3 cellular contexts compared by ENCODE assay signal in genomic region chr16:67302882-67303434, GRCh38.
TF ChIP-seq lines count a peak whose summit lies in the region.

No MANE protein-coding gene starts in this region.

TF ChIP-seq in SK-N-SH, 30 proteins besides CTCF, POLR2A, EP300 and RAD21:
- no peak for TF ChIP-seq GATA2 (CRISPR knock-in tag; IDR thresholded peaks at IDR 0.05)
- TF ChIP-seq CHD2 (IDR thresholded peaks at IDR 0.05; ENCODE audit: low read length, partially characterized antibody): no peak
- no peak for TF ChIP-seq POLR2AphosphoS5 (IDR thresholded peaks at IDR 0.05; ENCODE audit: low read depth, low read length)
- no peak for TF ChIP-seq MEF2A (IDR thresholded peaks at IDR 0.05; ENCODE audit: borderline replicate concordance, low read depth)
- no peak for TF ChIP-seq PBX3 (IDR thresholded peaks at IDR 0.05)
- TF ChIP-seq NRF1 (IDR thresholded peaks at IDR 0.05; ENCODE audit: low read depth, low read length): no peak
- TF ChIP-seq ZBTB33 (IDR thresholded peaks at IDR 0.05; ENCODE audit: borderline replicate concordance, low read depth): no peak
- TF ChIP-seq YY1 (IDR thresholded peaks at IDR 0.05; ENCODE audit: low read depth): no peak
- no peak for TF ChIP-seq MXI1 (IDR thresholded peaks at IDR 0.05; ENCODE audit: low read depth, low read length)
- TF ChIP-seq TAF1 (IDR thresholded peaks at IDR 0.05; ENCODE audit: borderline replicate concordance, low read depth, low read length): no peak
- no peak for TF ChIP-seq SMC3 (IDR thresholded peaks at IDR 0.05; ENCODE audit: low read depth, low read length)
- TF ChIP-seq, protein P1, sequence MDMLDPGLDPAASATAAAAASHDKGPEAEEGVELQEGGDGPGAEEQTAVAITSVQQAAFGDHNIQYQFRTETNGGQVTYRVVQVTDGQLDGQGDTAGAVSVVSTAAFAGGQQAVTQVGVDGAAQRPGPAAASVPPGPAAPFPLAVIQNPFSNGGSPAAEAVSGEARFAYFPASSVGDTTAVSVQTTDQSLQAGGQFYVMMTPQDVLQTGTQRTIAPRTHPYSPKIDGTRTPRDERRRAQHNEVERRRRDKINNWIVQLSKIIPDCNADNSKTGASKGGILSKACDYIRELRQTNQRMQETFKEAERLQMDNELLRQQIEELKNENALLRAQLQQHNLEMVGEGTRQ (IDR thresholded peaks at IDR 0.05; ENCODE audit: borderline replicate concordance, low read depth, low read length): no peak
- no peak for TF ChIP-seq TEAD4 (IDR thresholded peaks at IDR 0.05; ENCODE audit: borderline replicate concordance, insufficient read depth)
- no peak for TF ChIP-seq RFX5 (IDR thresholded peaks at IDR 0.05; ENCODE audit: low read length)

TF ChIP-seq in SK-N-SH treated with all-trans-retinoic acid at 6 μM for 48 hours, 23 proteins besides CTCF, POLR2A, EP300 and RAD21:
- TF ChIP-seq, protein P2, sequence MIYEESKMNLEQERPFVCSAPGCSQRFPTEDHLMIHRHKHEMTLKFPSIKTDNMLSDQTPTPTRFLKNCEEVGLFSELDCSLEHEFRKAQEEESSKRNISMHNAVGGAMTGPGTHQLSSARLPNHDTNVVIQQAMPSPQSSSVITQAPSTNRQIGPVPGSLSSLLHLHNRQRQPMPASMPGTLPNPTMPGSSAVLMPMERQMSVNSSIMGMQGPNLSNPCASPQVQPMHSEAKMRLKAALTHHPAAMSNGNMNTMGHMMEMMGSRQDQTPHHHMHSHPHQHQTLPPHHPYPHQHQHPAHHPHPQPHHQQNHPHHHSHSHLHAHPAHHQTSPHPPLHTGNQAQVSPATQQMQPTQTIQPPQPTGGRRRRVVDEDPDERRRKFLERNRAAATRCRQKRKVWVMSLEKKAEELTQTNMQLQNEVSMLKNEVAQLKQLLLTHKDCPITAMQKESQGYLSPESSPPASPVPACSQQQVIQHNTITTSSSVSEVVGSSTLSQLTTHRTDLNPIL (CRISPR knock-in tag; IDR thresholded peaks at IDR 0.05; ENCODE audit: low read depth): no peak
- TF ChIP-seq ZC3H10 (CRISPR knock-in tag; IDR thresholded peaks at IDR 0.05): no peak
- no peak for TF ChIP-seq CSDC2 (CRISPR knock-in tag; IDR thresholded peaks at IDR 0.05)
- TF ChIP-seq ZNF70 (CRISPR knock-in tag; IDR thresholded peaks at IDR 0.05): no peak
- TF ChIP-seq ZFP30 (CRISPR knock-in tag; IDR thresholded peaks at IDR 0.05): no peak
- no peak for TF ChIP-seq ZFP3 (CRISPR knock-in tag; IDR thresholded peaks at IDR 0.05)
- no peak for TF ChIP-seq PPARA (CRISPR knock-in tag; IDR thresholded peaks at IDR 0.05; ENCODE audit: borderline replicate concordance)
- no peak for TF ChIP-seq ZNF8 (CRISPR knock-in tag; IDR thresholded peaks at IDR 0.05)
- TF ChIP-seq SNAI2 (CRISPR knock-in tag; IDR thresholded peaks at IDR 0.05): no peak
- no peak for TF ChIP-seq ESRRG (CRISPR knock-in tag; IDR thresholded peaks at IDR 0.05)
- TF ChIP-seq, protein P3, sequence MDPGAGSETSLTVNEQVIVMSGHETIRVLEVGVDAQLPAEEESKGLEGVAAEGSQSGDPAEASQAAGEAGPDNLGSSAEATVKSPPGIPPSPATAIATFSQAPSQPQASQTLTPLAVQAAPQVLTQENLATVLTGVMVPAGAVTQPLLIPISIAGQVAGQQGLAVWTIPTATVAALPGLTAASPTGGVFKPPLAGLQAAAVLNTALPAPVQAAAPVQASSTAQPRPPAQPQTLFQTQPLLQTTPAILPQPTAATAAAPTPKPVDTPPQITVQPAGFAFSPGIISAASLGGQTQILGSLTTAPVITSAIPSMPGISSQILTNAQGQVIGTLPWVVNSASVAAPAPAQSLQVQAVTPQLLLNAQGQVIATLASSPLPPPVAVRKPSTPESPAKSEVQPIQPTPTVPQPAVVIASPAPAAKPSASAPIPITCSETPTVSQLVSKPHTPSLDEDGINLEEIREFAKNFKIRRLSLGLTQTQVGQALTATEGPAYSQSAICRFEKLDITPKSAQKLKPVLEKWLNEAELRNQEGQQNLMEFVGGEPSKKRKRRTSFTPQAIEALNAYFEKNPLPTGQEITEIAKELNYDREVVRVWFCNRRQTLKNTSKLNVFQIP (CRISPR knock-in tag; IDR thresholded peaks at IDR 0.05; ENCODE audit: borderline replicate concordance, low read depth): no peak
- TF ChIP-seq GLIS3 (CRISPR knock-in tag; IDR thresholded peaks at IDR 0.05): no peak
- TF ChIP-seq BACH2 (CRISPR knock-in tag; IDR thresholded peaks at IDR 0.05; ENCODE audit: borderline replicate concordance): no peak
- no peak for TF ChIP-seq PATZ1 (CRISPR knock-in tag; IDR thresholded peaks at IDR 0.05; ENCODE audit: borderline replicate concordance)
- no peak for TF ChIP-seq ISL1 (CRISPR knock-in tag; IDR thresholded peaks at IDR 0.05)
- TF ChIP-seq ARNTL (CRISPR knock-in tag; IDR thresholded peaks at IDR 0.05; ENCODE audit: borderline replicate concordance, low read depth): no peak
- no peak for TF ChIP-seq TOX (CRISPR knock-in tag; IDR thresholded peaks at IDR 0.05; ENCODE audit: borderline replicate concordance)
- no peak for TF ChIP-seq TCF4 (CRISPR knock-in tag; IDR thresholded peaks at IDR 0.05; ENCODE audit: borderline replicate concordance)
- no peak for TF ChIP-seq ZNF565 (CRISPR knock-in tag; conservative IDR thresholded peaks at IDR 0.05; ENCODE audit: low read depth)

TF ChIP-seq in HEK293, 187 proteins besides CTCF, POLR2A, EP300 and RAD21:
- TF ChIP-seq ZNF223 (tag by site-specific recombination; IDR thresholded peaks at IDR 0.05) (no peak), SP3 (tag by site-specific recombination; IDR thresholded peaks at IDR 0.05) (no peak), ZNF404 (tag by site-specific recombination; IDR thresholded peaks at IDR 0.05) (no peak), ZIC2 (tag by site-specific recombination; IDR thresholded peaks at IDR 0.05) (peak; percentile 81), ZNF133 (tag by site-specific recombination; IDR thresholded peaks at IDR 0.05) (no peak)
- TF ChIP-seq, protein P4, sequence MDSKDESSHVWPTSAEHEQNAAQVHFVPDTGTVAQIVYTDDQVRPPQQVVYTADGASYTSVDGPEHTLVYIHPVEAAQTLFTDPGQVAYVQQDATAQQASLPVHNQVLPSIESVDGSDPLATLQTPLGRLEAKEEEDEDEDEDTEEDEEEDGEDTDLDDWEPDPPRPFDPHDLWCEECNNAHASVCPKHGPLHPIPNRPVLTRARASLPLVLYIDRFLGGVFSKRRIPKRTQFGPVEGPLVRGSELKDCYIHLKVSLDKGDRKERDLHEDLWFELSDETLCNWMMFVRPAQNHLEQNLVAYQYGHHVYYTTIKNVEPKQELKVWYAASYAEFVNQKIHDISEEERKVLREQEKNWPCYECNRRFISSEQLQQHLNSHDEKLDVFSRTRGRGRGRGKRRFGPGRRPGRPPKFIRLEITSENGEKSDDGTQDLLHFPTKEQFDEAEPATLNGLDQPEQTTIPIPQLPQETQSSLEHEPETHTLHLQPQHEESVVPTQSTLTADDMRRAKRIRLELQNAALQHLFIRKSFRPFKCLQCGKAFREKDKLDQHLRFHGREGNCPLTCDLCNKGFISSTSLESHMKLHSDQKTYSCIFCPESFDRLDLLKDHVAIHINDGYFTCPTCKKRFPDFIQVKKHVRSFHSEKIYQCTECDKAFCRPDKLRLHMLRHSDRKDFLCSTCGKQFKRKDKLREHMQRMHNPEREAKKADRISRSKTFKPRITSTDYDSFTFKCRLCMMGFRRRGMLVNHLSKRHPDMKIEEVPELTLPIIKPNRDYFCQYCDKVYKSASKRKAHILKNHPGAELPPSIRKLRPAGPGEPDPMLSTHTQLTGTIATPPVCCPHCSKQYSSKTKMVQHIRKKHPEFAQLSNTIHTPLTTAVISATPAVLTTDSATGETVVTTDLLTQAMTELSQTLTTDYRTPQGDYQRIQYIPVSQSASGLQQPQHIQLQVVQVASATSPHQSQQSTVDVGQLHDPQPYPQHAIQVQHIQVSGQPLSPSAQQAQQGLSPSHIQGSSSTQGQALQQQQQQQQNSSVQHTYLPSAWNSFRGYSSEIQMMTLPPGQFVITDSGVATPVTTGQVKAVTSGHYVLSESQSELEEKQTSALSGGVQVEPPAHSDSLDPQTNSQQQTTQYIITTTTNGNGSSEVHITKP (tag by site-specific recombination; IDR thresholded peaks at IDR 0.05): no peak
- TF ChIP-seq, protein P5, sequence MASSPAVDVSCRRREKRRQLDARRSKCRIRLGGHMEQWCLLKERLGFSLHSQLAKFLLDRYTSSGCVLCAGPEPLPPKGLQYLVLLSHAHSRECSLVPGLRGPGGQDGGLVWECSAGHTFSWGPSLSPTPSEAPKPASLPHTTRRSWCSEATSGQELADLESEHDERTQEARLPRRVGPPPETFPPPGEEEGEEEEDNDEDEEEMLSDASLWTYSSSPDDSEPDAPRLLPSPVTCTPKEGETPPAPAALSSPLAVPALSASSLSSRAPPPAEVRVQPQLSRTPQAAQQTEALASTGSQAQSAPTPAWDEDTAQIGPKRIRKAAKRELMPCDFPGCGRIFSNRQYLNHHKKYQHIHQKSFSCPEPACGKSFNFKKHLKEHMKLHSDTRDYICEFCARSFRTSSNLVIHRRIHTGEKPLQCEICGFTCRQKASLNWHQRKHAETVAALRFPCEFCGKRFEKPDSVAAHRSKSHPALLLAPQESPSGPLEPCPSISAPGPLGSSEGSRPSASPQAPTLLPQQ (tag by site-specific recombination; IDR thresholded peaks at IDR 0.05): no peak
